Comparison of ENCODE assay signal across 1 cellular context in genomic region chr17:56913867-56914640, GRCh38.
TF ChIP-seq lines count a peak whose summit lies in the region.

TRIM25 (minus strand) TSS chr17:56914049; CDS start chr17:56913988, 61 bp downstream.

TF ChIP-seq in SK-N-SH treated with all-trans-retinoic acid at 6 μM for 48 hours, 23 proteins besides CTCF, POLR2A, EP300 and RAD21 (continued from another document):
- TF ChIP-seq CREB5 (CRISPR knock-in tag; IDR thresholded peaks at IDR 0.05; ENCODE audit: low read depth) (no peak), ZNF565 (CRISPR knock-in tag; conservative IDR thresholded peaks at IDR 0.05; ENCODE audit: low read depth) (0 out of 2 replicates have a peak, but pooled peaks have one; percentile 57), OSR1 (CRISPR knock-in tag; IDR thresholded peaks at IDR 0.05) (no peak), TCF4 (CRISPR knock-in tag; IDR thresholded peaks at IDR 0.05; ENCODE audit: borderline replicate concordance) (no peak)
TF ChIP-seq in SK-N-SH treated with all-trans-retinoic acid at 6 μM for 48 hours: peak in this region for 3.
